Comparison of ENCODE assay signal across 8 cellular contexts in genomic region chr12:57754411-57755193, GRCh38. TPM values are rescaled to one million over a fixed set of nuclear protein-coding genes. Genes with fewer than 3 reads are reported as not detected.
DNase-seq lines count a peak whose midpoint lies in the region; ATAC-seq and TF ChIP-seq lines count a peak whose summit lies in the region.

MARCHF9 (plus strand) TSS chr12:57755103; CDS start chr12:57755529, 426 bp downstream.

- TF ChIP-seq CTCF in gastroesophageal sphincter (IDR thresholded peaks at IDR 0.05) (no peak), osteocyte (IDR thresholded peaks at IDR 0.05) (no peak), transverse colon (IDR thresholded peaks at IDR 0.05) (no peak)

- H3K4me3 ChIP-seq in gastroesophageal sphincter (peak within 1 kb of the TSS; percentile 45 to 80), transverse colon (peak within 1 kb of the TSS; percentile 68 to 94 (median 80))

- H3K27me3 Mint-ChIP-seq in osteocyte (ENCODE audit: unreplicated experiment) = no peaks in the 10 kb centered on the region

- H3K27ac ChIP-seq in gastroesophageal sphincter = peak within 1 kb of the TSS in 3 of 4 donors; percentile 65 to 80 (median 66)
- peak within 1 kb of the TSS; percentile 83 to 89 (median 85) for H3K27ac ChIP-seq in transverse colon

- peaks cover 21% of the 10 kb centered on the region for H3K36me3 Mint-ChIP-seq in osteocyte (ENCODE audit: unreplicated experiment)

- H3K9me3 ChIP-seq in gastroesophageal sphincter (no peaks in the 10 kb centered on the region), transverse colon (no peaks in the 10 kb centered on the region)

- H3K27me3 ChIP-seq in gastroesophageal sphincter (no peaks in the 10 kb centered on the region), transverse colon (no peaks in the 10 kb centered on the region)

- TF ChIP-seq POLR2A in gastroesophageal sphincter (IDR thresholded peaks at IDR 0.05) (no peak), transverse colon (IDR thresholded peaks at IDR 0.05) (no peak)

- DNase-seq in CD1c-positive myeloid dendritic cell (ENCODE audit: extremely low spot score) = peak; percentile 55
- peak; percentile 96 for DNase-seq in RPMI8226
- DNase-seq in activated T-helper 9 cell treated with anti-CD3 and anti-CD28 coated beads, Interleukin-2, amount 50 U/mL, for 16 hours (ENCODE audit: low read depth) = peak; percentile 78
- DNase-seq in osteocyte (ENCODE audit: extremely low spot score, unreplicated experiment) = no peak
- DNase-seq in transverse colon = peak; percentile 91

- no peaks in the 10 kb centered on the region for H3K9me3 Mint-ChIP-seq in osteocyte (ENCODE audit: unreplicated experiment)

- in situ Hi-C loops in transverse colon (cut with MboI; ENCODE audit: low pct_ligation_motif_present in 1 of 4, low pct_unique_long_range_greater_than_20kb in 1 of 4, low sequenced_read_pairs in 3 of 4) = no loop called here

- intact Hi-C loops in transverse colon (cut with DNase I; ENCODE audit: low total_unique reads) = no loop called here

- 2 to 9% methylated on average over 6 to 14 of the region's 41 CpGs for WGBS in gastroesophageal sphincter (ENCODE audit: low coverage in 1 of 2), 2 donors
- 4 to 5% methylated on average over 4 to 14 of the region's 41 CpGs for WGBS in transverse colon (ENCODE audit: low coverage in 1 of 2), 2 donors

- H3K36me3 ChIP-seq in gastroesophageal sphincter (peaks cover 0 to 36% of the 10 kb centered on the region in 2 donors), transverse colon (peaks cover 0 to 5% (median 0%) of the 10 kb centered on the region in 4 donors)

- H3K27ac Mint-ChIP-seq in osteocyte (ENCODE audit: unreplicated experiment) = peak within 1 kb of the TSS; percentile 68

- peaks cover 2 to 51% (median 17%) of the 10 kb centered on the region in 3 donors for H3K4me1 ChIP-seq in gastroesophageal sphincter
- H3K4me1 ChIP-seq in transverse colon = peaks cover 12 to 46% (median 39%) of the 10 kb centered on the region in 4 donors

- TF ChIP-seq RAD21 in Ishikawa (IDR thresholded peaks at IDR 0.05; ENCODE audit: low read depth) = no peak

- peaks cover 41% of the 10 kb centered on the region for H3K4me1 Mint-ChIP-seq in osteocyte (ENCODE audit: unreplicated experiment)

- H3K4me3 Mint-ChIP-seq in osteocyte (ENCODE audit: unreplicated experiment) = peak within 1 kb of the TSS; percentile 88

- ATAC-seq in GM21367 (IDR thresholded peaks at IDR 0.05; ENCODE audit: unreplicated experiment) (peak; percentile 29), gastroesophageal sphincter (no peak)

- TF ChIP-seq EP300 in Ishikawa (IDR thresholded peaks at IDR 0.05; ENCODE audit: borderline replicate concordance) (no peak), gastroesophageal sphincter (IDR thresholded peaks at IDR 0.05) (no peak), transverse colon (IDR thresholded peaks at IDR 0.05; ENCODE audit: low read depth) (no peak)

TF ChIP-seq in Ishikawa, 13 proteins besides CTCF, POLR2A, EP300 and RAD21:
- no peak for TF ChIP-seq TEAD4 (IDR thresholded peaks at IDR 0.05)
- peak; percentile 84 for TF ChIP-seq YY1 (IDR thresholded peaks at IDR 0.05; ENCODE audit: low read depth)
- TF ChIP-seq EGR1 (IDR thresholded peaks at IDR 0.05) = no peak
- no peak for TF ChIP-seq CREB1 (IDR thresholded peaks at IDR 0.05; ENCODE audit: low read depth)
- no peak for TF ChIP-seq REST (IDR thresholded peaks at IDR 0.05; ENCODE audit: low read depth)
TF ChIP-seq in Ishikawa: peak in this region for 1.

RNA-seq across cellular contexts. Expression of gene MARCHF9, which starts in this region (rescaled TPM):
- total RNA-seq in gastroesophageal sphincter (10 to 100 TPM in 1 of 4 donors, 1 to 10 TPM in 3; 3.4 to 11.1 (median 7.9) TPM), osteocyte (19.2 and 21.1 TPM in 2 replicates), transverse colon (10 to 100 TPM in 2 of 4 donors, 1 to 10 TPM in 2; 1.5 to 24.1 (median 9.5) TPM)
